1 cellular context compared by ENCODE assay signal in genomic region chr12:104121001-104121400, GRCh38.
TF ChIP-seq lines count a peak whose summit lies in the region.

No MANE protein-coding gene starts in this region.

TF ChIP-seq in A549, 52 proteins besides CTCF, POLR2A, EP300 and RAD21 (continued from another document):
- TF ChIP-seq ZFP36 (IDR thresholded peaks at IDR 0.05; ENCODE audit: borderline replicate concordance, partially characterized antibody) (no peak), ELK1 (IDR thresholded peaks at IDR 0.05; ENCODE audit: low read depth, low read length) (no peak), MAX (IDR thresholded peaks at IDR 0.05) (peak; percentile 39; the same call in 1 of the 2 replicates), HOXB5 (CRISPR knock-in tag; IDR thresholded peaks at IDR 0.05) (no peak), HMGXB4 (CRISPR knock-in tag; IDR thresholded peaks at IDR 0.05; ENCODE audit: borderline replicate concordance) (no peak), JUNB (IDR thresholded peaks at IDR 0.05) (0 out of 2 replicates have a peak, but pooled peaks have one; percentile 30), HOXB13 (CRISPR knock-in tag; IDR thresholded peaks at IDR 0.05; ENCODE audit: low read depth) (no peak), PBX3 (IDR thresholded peaks at IDR 0.05) (no peak), BHLHE40 (IDR thresholded peaks at IDR 0.05; ENCODE audit: low read depth, low read length) (no peak), GATA3 (IDR thresholded peaks at IDR 0.05; ENCODE audit: borderline replicate concordance) (peak; percentile 88; the same call in 1 of the 2 replicates), HES2 (IDR thresholded peaks at IDR 0.05) (no peak), ZSCAN20 (CRISPR knock-in tag; IDR thresholded peaks at IDR 0.05) (no peak), EHF (CRISPR knock-in tag; IDR thresholded peaks at IDR 0.05) (no peak), MYC (IDR thresholded peaks at IDR 0.05; ENCODE audit: borderline replicate concordance, low read length) (no peak), REST (IDR thresholded peaks at IDR 0.05) (no peak), JUN (IDR thresholded peaks at IDR 0.05) (no peak), KDM5A (IDR thresholded peaks at IDR 0.05) (no peak), ATOH8 (CRISPR knock-in tag; IDR thresholded peaks at IDR 0.05; ENCODE audit: low read depth) (no peak), FOSL2 (IDR thresholded peaks at IDR 0.05) (no peak), FOSL2 (CRISPR knock-in tag; IDR thresholded peaks at IDR 0.05) (peak; percentile 78), POLR2AphosphoS2 (conservative IDR thresholded peaks at IDR 0.05; ENCODE audit: low read length) (no peak), HOXA7 (CRISPR knock-in tag; IDR thresholded peaks at IDR 0.05) (no peak), FOXS1 (CRISPR knock-in tag; IDR thresholded peaks at IDR 0.05) (no peak)
